Comparison of ENCODE assay signal across 8 cellular contexts in the genomic region with DNA sequence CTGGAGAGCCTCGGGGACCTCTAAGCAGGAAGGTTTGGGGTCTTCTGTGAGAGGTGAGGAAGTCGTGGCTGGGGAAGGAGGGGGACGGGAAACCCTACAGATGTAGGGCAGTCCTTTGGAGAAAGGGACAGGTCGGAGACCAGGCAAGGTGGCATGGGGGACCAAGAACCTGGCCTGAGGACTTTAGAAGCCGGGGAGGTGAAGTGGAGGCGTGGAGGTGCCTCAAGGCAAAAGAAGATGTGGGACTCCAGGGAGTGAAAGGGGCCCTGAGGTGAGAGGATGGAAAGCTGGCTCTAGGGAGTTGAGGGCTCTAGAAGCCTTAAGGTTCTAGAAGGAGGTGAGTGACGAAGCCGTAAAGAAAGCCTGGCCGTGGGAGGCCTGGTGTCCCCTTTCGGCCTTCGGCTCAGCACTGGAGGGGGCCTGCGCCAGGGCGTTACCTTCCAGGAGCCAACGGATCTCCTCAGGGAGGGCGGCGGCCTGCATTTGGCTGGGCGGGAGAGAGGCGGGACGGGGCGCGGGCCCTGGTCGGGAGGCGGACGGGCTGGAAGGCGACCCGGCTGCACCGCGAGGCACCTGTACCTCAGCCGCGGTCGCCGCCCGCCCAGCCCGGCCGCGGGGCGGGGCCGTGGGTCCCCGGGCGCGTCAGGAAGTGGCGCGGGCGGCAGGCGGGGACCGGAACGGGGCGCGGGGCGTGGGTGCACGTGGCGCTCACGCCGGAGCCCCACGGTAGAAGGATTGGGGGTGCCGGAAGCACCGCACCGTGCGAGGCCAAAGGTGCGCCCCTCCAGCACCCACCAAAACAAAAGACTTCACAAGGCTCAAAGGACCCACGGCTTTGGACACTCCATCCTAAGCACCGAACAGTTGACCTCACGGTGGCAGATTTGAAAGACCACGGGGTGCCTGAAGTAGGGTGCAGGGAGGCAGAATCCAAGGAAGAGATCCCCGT. TPM values are rescaled to one million over a fixed set of nuclear protein-coding genes. Genes with fewer than 3 reads are reported as not detected.
DNase-seq lines count a peak whose midpoint lies in the region; ATAC-seq and TF ChIP-seq lines count a peak whose summit lies in the region.

TSS of gene SKAP1 (minus strand) at position 577 of the 949 bp plus-strand sequence.

- 46 to 52% methylated on average over 12 of the region's 65 CpGs for WGBS in esophagus squamous epithelium, 2 donors
- WGBS in ovary, 3 donors = 14 to 17% (median 16%) methylated on average over 59 to 65 of the region's 65 CpGs

- no peak for TF ChIP-seq CTCF in esophagus squamous epithelium (IDR thresholded peaks at IDR 0.05)
- TF ChIP-seq CTCF in ovary (IDR thresholded peaks at IDR 0.05) = no peak

- peak; percentile 66 for ATAC-seq in HG02885 (IDR thresholded peaks at IDR 0.05; ENCODE audit: poor library complexity, unreplicated experiment)
- no peak for ATAC-seq in GM18873 (IDR thresholded peaks at IDR 0.05; ENCODE audit: low FRiP score, unreplicated experiment)

- H3K9me3 ChIP-seq in esophagus squamous epithelium (no peaks in the 10 kb centered on the region), ovary (no peaks in the 10 kb centered on the region)

- peaks cover 48% of the 10 kb centered on the region for H3K4me1 Mint-ChIP-seq in activated CD4-positive, alpha-beta memory T cell treated with anti-CD3 and anti-CD28 coated beads, Interleukin-2, amount 10 ng/mL, durations not matched to agents 7 days and 5 days

- CTCF ChIA-PET in activated CD4-positive, alpha-beta memory T cell treated with anti-CD3 and anti-CD28 coated beads, Interleukin-2, amount 10 ng/mL, durations not matched to agents 7 days and 5 days (lab: Charles Lee) = no interaction called here

- H3K4me3 ChIP-seq in GM08714 (ENCODE audit: low read length) = peak within 1 kb of the TSS; percentile 73
- peak within 1 kb of the TSS; percentile 4 to 60 (median 36) for H3K4me3 ChIP-seq in esophagus squamous epithelium
- no peak within 1 kb of the TSS for H3K4me3 ChIP-seq in ovary

- peak within 1 kb of the TSS; percentile 89 for H3K4me3 Mint-ChIP-seq in activated CD4-positive, alpha-beta memory T cell treated with anti-CD3 and anti-CD28 coated beads, Interleukin-2, amount 10 ng/mL, durations not matched to agents 7 days and 5 days

- H3K4me1 ChIP-seq in esophagus squamous epithelium = peaks cover 0 to 10% (median 0%) of the 10 kb centered on the region in 3 donors
- no peaks in the 10 kb centered on the region for H3K4me1 ChIP-seq in ovary (ENCODE audit: insufficient read depth)

- H3K27me3 ChIP-seq in esophagus squamous epithelium (peaks cover 0 to 75% (median 9%) of the 10 kb centered on the region in 4 donors), ovary (no peaks in the 10 kb centered on the region)

- intact Hi-C loops in esophagus squamous epithelium (cut with DNase I) = no loop called here
- intact Hi-C loops in ovary (cut with DNase I) = no loop called here

- H3K36me3 ChIP-seq in esophagus squamous epithelium (no peaks in the 10 kb centered on the region), ovary (no peaks in the 10 kb centered on the region)

- H3K27me3 Mint-ChIP-seq in activated CD4-positive, alpha-beta memory T cell treated with anti-CD3 and anti-CD28 coated beads, Interleukin-2, amount 10 ng/mL, durations not matched to agents 7 days and 5 days = no peaks in the 10 kb centered on the region

- H3K9me3 Mint-ChIP-seq in activated CD4-positive, alpha-beta memory T cell treated with anti-CD3 and anti-CD28 coated beads, Interleukin-2, amount 10 ng/mL, durations not matched to agents 7 days and 5 days = no peaks in the 10 kb centered on the region

- peaks cover 33% of the 10 kb centered on the region for H3K36me3 Mint-ChIP-seq in activated CD4-positive, alpha-beta memory T cell treated with anti-CD3 and anti-CD28 coated beads, Interleukin-2, amount 10 ng/mL, durations not matched to agents 7 days and 5 days (ENCODE audit: low read depth)

- peak; percentile 72 for DNase-seq in activated CD4-positive, alpha-beta memory T cell treated with anti-CD3 and anti-CD28 coated beads, Interleukin-2, amount 10 ng/mL, durations not matched to agents 7 days and 5 days
- DNase-seq in esophagus squamous epithelium (lab: John Stamatoyannopoulos, UW) (no peak), ovary (no peak), NCI-H524 (lab: John Stamatoyannopoulos, UW) (no peak)
- peak; percentile 67 for DNase-seq in stimulated activated CD4-positive, alpha-beta T cell treated with anti-CD3 and anti-CD28 coated beads, Interleukin-2, amount 100 ng/mL, for 4 hours (ENCODE audit: low read depth)

- TF ChIP-seq POLR2A in esophagus squamous epithelium (IDR thresholded peaks at IDR 0.05) (peak in 1 of 4 donors; percentile 58), ovary (IDR thresholded peaks at IDR 0.05) (no peak)

- POLR2A ChIA-PET in activated CD4-positive, alpha-beta memory T cell treated with anti-CD3 and anti-CD28 coated beads, Interleukin-2, amount 10 ng/mL, durations not matched to agents 7 days and 5 days (lab: Charles Lee) = interaction anchor here (0.6 to 6.3 kb wide), 3 partner anchors 9 to 27 kb away, joined by 3 to 141 read pairs (median 4); no protein-coding TSS in a partner anchor

- H3K27ac ChIP-seq in esophagus squamous epithelium (peak within 1 kb of the TSS in 3 of 4 donors; percentile 39 to 76 (median 68)), ovary (no peak within 1 kb of the TSS)

- TF ChIP-seq EP300 in ovary (IDR thresholded peaks at IDR 0.05) = no peak

- peak within 1 kb of the TSS; percentile 92 for H3K27ac Mint-ChIP-seq in activated CD4-positive, alpha-beta memory T cell treated with anti-CD3 and anti-CD28 coated beads, Interleukin-2, amount 10 ng/mL, durations not matched to agents 7 days and 5 days

RNA-seq across cellular contexts. Expression of gene SKAP1, which starts in this region (rescaled TPM):
- 100 to 1,000 TPM; 132 to 133 TPM for total RNA-seq in activated CD4-positive, alpha-beta memory T cell treated with anti-CD3 and anti-CD28 coated beads, Interleukin-2, amount 10 ng/mL, durations not matched to agents 7 days and 5 days
- total RNA-seq in esophagus squamous epithelium (1 to 10 TPM in 2 of 4 donors, under 1 TPM in 1, not detected in 1; 0.83 to 5.1 (median 3.4) TPM), ovary (1 to 10 TPM in 5 of 7 donors, under 1 TPM in 1, not detected in 1; 0.30 to 6.0 (median 2.4) TPM)
- 1 to 10 TPM in 1 of 2 donors, under 1 TPM in 1; 0.70 to 4.8 TPM for polyA plus RNA-seq in ovary

Comparison
In these comparisons a context has a peak if more than half of its experiments do, and no peak if none do; other contexts are left out.
1. RNA of gene SKAP1 (total RNA-seq): 132 to 133 TPM in activated CD4-positive, alpha-beta memory T cell treated with anti-CD3 and anti-CD28 coated beads, Interleukin-2, amount 10 ng/mL, durations not matched to agents 7 days and 5 days; 0.83 to 5.1 TPM in esophagus squamous epithelium and 0.30 to 6.0 TPM in ovary; every median in the first group is over 10 times any median in the second.
2. DNase-seq: peak in activated CD4-positive, alpha-beta memory T cell treated with anti-CD3 and anti-CD28 coated beads, Interleukin-2, amount 10 ng/mL, durations not matched to agents 7 days and 5 days (single experiment) and stimulated activated CD4-positive, alpha-beta T cell treated with anti-CD3 and anti-CD28 coated beads, Interleukin-2, amount 100 ng/mL, for 4 hours (single experiment); none in esophagus squamous epithelium (single experiment), ovary (0 of 5) and NCI-H524 (0 of 2).
3. H3K27ac ChIP-seq: peak in esophagus squamous epithelium (3 of 4); none in ovary (0 of 2).